1 cellular context compared by ENCODE assay signal in the genomic region with DNA sequence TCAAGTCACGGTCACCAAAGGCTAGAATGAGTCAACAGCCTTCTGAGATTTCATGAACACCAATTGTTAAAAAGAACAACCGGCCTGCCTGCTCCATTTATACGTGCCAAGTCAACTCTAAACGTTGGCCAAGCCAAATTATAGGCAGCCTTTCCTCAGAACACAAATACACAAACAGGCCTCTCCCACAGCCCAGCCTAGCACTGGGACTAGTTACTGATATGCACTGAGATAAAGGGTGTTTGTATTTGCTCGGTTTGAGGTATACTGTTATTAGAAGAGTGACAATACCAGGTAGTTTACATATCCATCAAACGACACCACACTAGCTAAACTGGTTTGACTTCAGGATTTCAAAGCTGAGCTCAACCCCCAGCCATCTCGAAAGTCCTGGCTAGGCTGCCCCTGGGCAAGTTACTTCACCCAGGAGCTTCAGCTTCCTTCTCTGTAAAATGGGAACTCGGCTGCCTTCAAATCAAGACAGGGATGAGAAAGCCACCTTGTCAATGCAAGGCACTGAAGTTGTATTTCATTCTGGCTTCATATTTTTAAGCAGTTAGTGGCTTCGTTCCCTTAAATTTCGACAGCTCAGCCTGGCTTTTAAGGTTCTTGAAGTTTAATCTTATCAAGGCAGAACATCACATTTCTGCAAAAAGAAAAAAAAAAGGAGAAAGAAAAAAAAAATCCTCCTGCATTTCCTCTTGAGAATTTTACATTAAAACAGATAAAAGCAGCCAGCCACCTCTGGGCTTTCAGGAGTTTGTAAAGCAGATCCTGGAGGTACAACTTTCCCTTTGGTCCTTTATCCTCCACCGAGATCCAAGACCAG.
TF ChIP-seq lines count a peak whose summit lies in the region.

No MANE protein-coding gene starts in this region.

TF ChIP-seq in H1, 55 proteins besides CTCF, POLR2A, EP300 and RAD21 (continued from another document):
- no peak for TF ChIP-seq RFX5 (IDR thresholded peaks at IDR 0.05; ENCODE audit: borderline replicate concordance, low read depth, low read length)
- no peak for TF ChIP-seq KDM1A (IDR thresholded peaks at IDR 0.05; ENCODE audit: borderline replicate concordance, low read length)
